In the genomic region with DNA sequence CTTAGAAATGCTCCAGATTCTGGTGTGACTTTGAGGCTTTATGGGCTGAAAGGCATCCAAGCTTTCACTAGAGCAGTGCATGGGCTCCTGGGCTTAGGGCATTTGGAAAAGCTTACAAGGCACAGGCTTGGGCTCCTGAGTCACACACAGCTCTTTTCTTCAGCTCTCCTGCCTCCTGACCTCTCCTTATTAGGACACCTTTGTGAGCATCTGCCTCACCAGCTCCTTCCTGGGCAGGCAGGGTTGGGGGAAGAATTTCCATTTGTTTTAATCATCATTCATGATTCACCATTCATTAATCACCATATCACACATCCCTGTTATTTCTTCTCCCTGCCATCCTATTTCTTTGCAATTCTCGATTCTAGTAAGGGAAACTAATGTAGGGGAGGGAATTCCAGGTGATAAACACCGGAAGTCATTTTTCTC, we compare ENCODE assay signal across 9 cellular contexts. TPM values are rescaled to one million over a fixed set of nuclear protein-coding genes. Genes with fewer than 3 reads are reported as not detected.
A peak's percentile ranks its signal among the peaks of the same experiment; 100 is the strongest.
DNase-seq lines count a peak whose midpoint lies in the region; ATAC-seq, FAIRE-seq and TF ChIP-seq lines count a peak whose summit lies in the region.
"Had no signal": no experiment of that assay in that cellular context is flagged by ENCODE, and none has a peak within 500 bp of the region (broad histone marks: within the 10 kb centered on the region; RNA-seq: fewer than 3 reads in every experiment).

No MANE protein-coding gene starts in this region.

- no peak overlapping the region for H3K4me2 ChIP-seq in K562 (ENCODE audit: insufficient read depth, low read length)

- TF ChIP-seq POLR2A in K562 (conservative IDR thresholded peaks at IDR 0.05), result no peak

- H3K4me3 ChIP-seq in AG04450 (ENCODE audit: low read depth, low read length), result no peak overlapping the region
- no peak overlapping the region for H3K4me3 ChIP-seq in K562
- H3K4me3 ChIP-seq in lung, result no peak overlapping the region
- H3K4me3 ChIP-seq: tibial nerve had no signal

- BruUV-seq in K562 (replicated peaks; lab: Mats Ljungman, UMichigan), result no TSS peak

- TF ChIP-seq EP300 in K562 (IDR thresholded peaks at IDR 0.05; ENCODE audit: low read length), result no peak

- H3K27ac ChIP-seq in AG04450 (ENCODE audit: low read depth, low read length) (peak overlapping the region; percentile 97), K562 (ENCODE audit: extremely low read depth, low read depth, low read length) (peak overlapping the region; percentile 37; the same call in 1 of the 3 replicates), lung (ENCODE audit: low read depth in 1 of 2, low read length in 1 of 2) (peak overlapping the region in 1 of 2 donors; percentile 88)
- H3K27ac ChIP-seq: tibial nerve had no signal

- H3K36me3 ChIP-seq in K562 (ENCODE audit: control insufficient read depth, insufficient read depth, low read length) (no peaks in the 10 kb centered on the region; the same call in 2 of the 3 replicates), lung (ENCODE audit: control insufficient read depth in 2 of 2, insufficient read depth in 2 of 2, low read length in 2 of 2) (no peaks in the 10 kb centered on the region)
- H3K36me3 ChIP-seq: tibial nerve had no signal

- ATAC-seq in K562 (peak; percentile 42), lung (ENCODE audit: insufficient read depth, low FRiP score) (peak; percentile 5)

- H2AFZ ChIP-seq in K562 (ENCODE audit: low read depth, low read length), result peak overlapping the region; percentile 11

- H3K79me2 ChIP-seq in K562 (ENCODE audit: control insufficient read depth, insufficient read depth, low read length), result peaks cover 5% of the 10 kb centered on the region; the same call in 1 of the 3 replicates

- TF ChIP-seq RAD21 in K562 (CRISPR knock-in tag; conservative IDR thresholded peaks at IDR 0.05 in 1 of 2, IDR thresholded peaks at IDR 0.05 in 1 of 2), result no peak

- H4K20me1 ChIP-seq in K562 (replicated peaks; ENCODE audit: control insufficient read depth, insufficient read depth, low read length), result no peaks in the 10 kb centered on the region

- WGBS in K562 (ENCODE audit: insufficient coverage, low coverage, missing lambda C conversion rate), result 56% methylated on average over 2 of the region's 2 CpGs
- 85 to 89% methylated on average over 2 of the region's 2 CpGs for WGBS in lung, 2 donors

- FAIRE-seq in K562 (lab: Jason Lieb, UNC), result no peak

- in situ Hi-C loops in K562 (cut with MboI), result no loop called here

- intact Hi-C loops in K562 (cut with micrococcal nuclease), result no loop called here

- no peaks in the 10 kb centered on the region for H3K9me3 ChIP-seq in AG04450 (ENCODE audit: control insufficient read depth, insufficient read depth, low read length)
- no peaks in the 10 kb centered on the region for H3K9me3 ChIP-seq in K562 (replicated peaks; ENCODE audit: control insufficient read depth, insufficient read depth, low read depth, low read length)
- no peaks in the 10 kb centered on the region for H3K9me3 ChIP-seq in lung (ENCODE audit: control insufficient read depth in 2 of 2, insufficient read depth in 1 of 2, low read length in 1 of 2)
- H3K9me3 ChIP-seq: tibial nerve had no signal

- H3K27me3 ChIP-seq in AG04450 (ENCODE audit: control insufficient read depth, insufficient read depth, low read length) (no peaks in the 10 kb centered on the region), K562 (ENCODE audit: control insufficient read depth in 2 of 2, insufficient read depth in 2 of 2, low read length in 2 of 2) (no peaks in the 10 kb centered on the region), lung (ENCODE audit: control insufficient read depth, insufficient read depth) (no peaks in the 10 kb centered on the region)
- H3K27me3 ChIP-seq: tibial nerve had no signal

- H3K9ac ChIP-seq in K562 (ENCODE audit: insufficient read depth in 1 of 2, low read depth in 2 of 2, low read length in 2 of 2), result peak overlapping the region; percentile 4 to 8; a peak in 2 of 4 replicates

- H3K4me1 ChIP-seq in K562 (replicated peaks in 1 of 2; ENCODE audit: control insufficient read depth in 2 of 2, insufficient read depth in 2 of 2, low read length in 2 of 2) (peaks cover 8 to 57% of the 10 kb centered on the region in 2 experiments; a peak in 4 of 5 replicates), lung (ENCODE audit: control insufficient read depth in 2 of 2, insufficient read depth in 2 of 2, low read length in 2 of 2) (peaks cover 7% of the 10 kb centered on the region in 2 donors)
- H3K4me1 ChIP-seq: tibial nerve had no signal

- POLR2A ChIA-PET in AG04450 (lab: Yijun Ruan, JAX), result interaction anchor here (0.8 to 1.6 kb wide), 13 partner anchors 9 to 553 kb away, joined by 3 to 11 read pairs (median 4); no protein-coding TSS in a partner anchor
- POLR2A ChIA-PET in K562 (lab: Yijun Ruan, JAX), result interaction anchor here (0.6 to 1.5 kb wide), 9 partner anchors 9 to 161 kb away, joined by 3 to 8 read pairs (median 4); no protein-coding TSS in a partner anchor

- H3K9me1 ChIP-seq in K562 (ENCODE audit: control insufficient read depth, insufficient read depth, low read length), result no peaks in the 10 kb centered on the region

- CTCF ChIA-PET in AG04450 (lab: Charles Lee), result interaction anchor here (0.6 to 1.7 kb wide), 9 partner anchors 9 to 518 kb away, joined by 3 to 8 read pairs (median 4); no protein-coding TSS in a partner anchor
- CTCF ChIA-PET in K562 (lab: Yijun Ruan, JAX; ENCODE audit: low intra/inter-chr PET ratio), result no interaction called here

- DNase-seq in AG04450 (ENCODE audit: low read depth, low spot score), result no peak
- peak; percentile 98 for DNase-seq in HT1080 (ENCODE audit: low read depth)
- DNase-seq in K562 (ENCODE audit: extremely low read depth in 1 of 4, low spot score in 3 of 4), result no peak
- no peak for DNase-seq in lung (ENCODE audit: low spot score)
- DNase-seq in activated CD8-positive, alpha-beta memory T cell treated with anti-CD3 and anti-CD28 coated beads, Interleukin-2, amount 50 U/mL, for 48 hours, result no peak
- no peak for DNase-seq in DMS53 treated with DMSO at 0.1 percent for 48 hours (lab: John Stamatoyannopoulos, UW; ENCODE audit: unreplicated experiment)
- DNase-seq in RPMI8226, result no peak
- no peak for DNase-seq in NCI-H524 treated with DMSO at 0.1 percent for 48 hours (lab: John Stamatoyannopoulos, UW)

- TF ChIP-seq CTCF in AG04450 (IDR thresholded peaks at IDR 0.05; ENCODE audit: low read depth, low read length) (no peak), K562 (IDR thresholded peaks at IDR 0.05 in 2 of 3, conservative IDR thresholded peaks at IDR 0.05 in 1 of 3; ENCODE audit: insufficient read depth in 2 of 3, low read depth in 1 of 3, low read length in 3 of 3) (no peak), lung (IDR thresholded peaks at IDR 0.05; ENCODE audit: control extremely low read depth, extremely low read depth) (no peak)

TF ChIP-seq in K562, 482 proteins besides CTCF, POLR2A, EP300 and RAD21:
- TF ChIP-seq ZBED1 (IDR thresholded peaks at IDR 0.05), result no peak
- TF ChIP-seq FOSL1 (tag; conservative IDR thresholded peaks at IDR 0.05), result peak; percentile 34
- peak in 1 of 2 experiments; percentile 69; a peak in 1 of 4 replicates for TF ChIP-seq SRF (CRISPR knock-in tag; IDR thresholded peaks at IDR 0.05)
- TF ChIP-seq, protein P1, sequence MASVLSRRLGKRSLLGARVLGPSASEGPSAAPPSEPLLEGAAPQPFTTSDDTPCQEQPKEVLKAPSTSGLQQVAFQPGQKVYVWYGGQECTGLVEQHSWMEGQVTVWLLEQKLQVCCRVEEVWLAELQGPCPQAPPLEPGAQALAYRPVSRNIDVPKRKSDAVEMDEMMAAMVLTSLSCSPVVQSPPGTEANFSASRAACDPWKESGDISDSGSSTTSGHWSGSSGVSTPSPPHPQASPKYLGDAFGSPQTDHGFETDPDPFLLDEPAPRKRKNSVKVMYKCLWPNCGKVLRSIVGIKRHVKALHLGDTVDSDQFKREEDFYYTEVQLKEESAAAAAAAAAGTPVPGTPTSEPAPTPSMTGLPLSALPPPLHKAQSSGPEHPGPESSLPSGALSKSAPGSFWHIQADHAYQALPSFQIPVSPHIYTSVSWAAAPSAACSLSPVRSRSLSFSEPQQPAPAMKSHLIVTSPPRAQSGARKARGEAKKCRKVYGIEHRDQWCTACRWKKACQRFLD (CRISPR knock-in tag; IDR thresholded peaks at IDR 0.05), result 0 out of 2 replicates have a peak, but pooled peaks have one; percentile 55

RNA-seq across cellular contexts. Expression of a gene that starts 22.3 kb away (rescaled TPM):
- polyA plus RNA-seq in AG04450 (2011; rRNA removed), result 13.6 and 17.8 TPM in 2 replicates
- 19.8 and 26.1 TPM in 2 replicates for polyA minus RNA-seq in AG04450 (2011; rRNA and poly(A)+ RNA removed)
- 16.9 and 23.8 TPM in 2 replicates for total RNA-seq in HT1080 (2014; rRNA removed; shearing (Covaris generic))
- polyA plus RNA-seq in HT1080 (2015; cell fraction: cytosol; rRNA removed), result 45.0 and 51.3 TPM in 2 replicates
- polyA plus RNA-seq in HT1080 (2015; cell fraction: nucleus; rRNA removed), result 49.2 and 55.4 TPM in 2 replicates
- total RNA-seq in K562 (2011; cell fraction: chromatin; rRNA removed; ENCODE audit: low replicate concordance), result 51.7 and 78.6 TPM in 2 replicates
- 37.6 and 51.9 TPM in 2 replicates for total RNA-seq in K562 (2011; cell fraction: nucleolus; rRNA removed)
- total RNA-seq in K562 (2011; cell fraction: nucleoplasm; rRNA removed), result 53.8 and 71.8 TPM in 2 replicates
- total RNA-seq in K562 (2014; rRNA removed), result 5.2 and 6.4 TPM in 2 replicates
- total RNA-seq in K562 (2014; rRNA removed; fragmentation: Illumina TruSeq; extraction: Trizol), result 5.5 and 6.5 TPM in 2 replicates
- total RNA-seq in K562 (2015; rRNA removed; fragmentation: Illumina TruSeq; extraction: Trizol), result 5.0 and 5.1 TPM in 2 replicates
- total RNA-seq in K562 (2021), result 13.9 and 16.4 TPM in 2 replicates
- 13.9 and 14.5 TPM in 2 replicates for polyA plus RNA-seq in K562 (2011; rRNA removed)
- polyA plus RNA-seq in K562 (2011; cell fraction: cytosol; rRNA removed), result 15.2 and 15.5 TPM in 2 replicates
- polyA plus RNA-seq in K562 (2011; cell fraction: nucleus; rRNA removed), result 13.1 and 19.9 TPM in 2 replicates
- 10.4 and 16.8 TPM in 2 replicates for polyA plus RNA-seq in K562 (2012)
- 9.8 and 11.2 TPM in 2 replicates for polyA plus RNA-seq in K562 (2014; fragmentation: Illumina TruSeq; extraction: Trizol)
- polyA plus RNA-seq in K562 (2014; fragmentation: Nextera tagmentation; extraction: Ambion mirVana), result 1 to 10 TPM; 3.9 to 4.8 TPM
- polyA plus RNA-seq in K562 (2014; rRNA removed), result 5.1 and 6.0 TPM in 2 replicates
- 18.4 and 20.2 TPM in 2 replicates for polyA minus RNA-seq in K562 (2011; rRNA and poly(A)+ RNA removed)
- polyA minus RNA-seq in K562 (2011; cell fraction: cytosol; rRNA and poly(A)+ RNA removed), result 19.9 and 20.8 TPM in 2 replicates
- polyA minus RNA-seq in K562 (2011; cell fraction: nucleus; rRNA and poly(A)+ RNA removed), result 7.9 and 14.8 TPM in 2 replicates
- 10 to 100 TPM in 1 of 2 donors, 1 to 10 TPM in 1; 1.6 to 20.7 TPM for total RNA-seq in lung
- polyA plus RNA-seq in lung, result 1 to 10 TPM; 3.6 to 4.8 TPM
